In the genomic region with DNA sequence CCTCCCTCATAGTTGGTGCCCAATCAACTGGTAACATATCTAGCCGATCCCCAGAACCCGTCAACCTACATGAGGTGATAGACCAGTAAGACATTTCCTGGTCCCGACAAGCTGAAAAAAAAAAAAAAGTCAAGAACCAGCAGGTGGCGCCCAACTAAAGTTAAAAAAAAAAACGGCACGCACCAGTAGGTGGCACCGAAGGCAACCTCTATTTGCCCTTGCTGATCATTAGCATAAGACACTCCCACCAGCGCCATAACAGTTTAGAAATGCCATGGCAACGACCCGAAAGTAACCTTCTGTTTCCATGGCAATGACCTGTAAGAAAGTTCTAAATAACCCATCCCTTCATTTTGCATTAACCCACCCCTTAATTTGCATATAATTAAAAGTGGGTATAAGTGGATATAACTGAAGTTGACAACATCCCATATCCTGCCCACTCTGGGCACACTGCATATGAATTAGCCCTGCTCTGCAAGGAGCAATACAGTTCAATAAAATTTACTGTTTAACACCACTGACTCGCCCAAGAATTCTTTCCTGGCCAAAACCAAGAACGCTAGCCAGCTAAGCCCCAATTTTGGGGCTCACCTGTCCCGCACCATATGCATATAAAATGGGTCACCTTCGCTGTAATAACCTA, we compare ENCODE assay signal across 8 cellular contexts.
DNase-seq lines count a peak whose midpoint lies in the region; ATAC-seq lines count a peak whose summit lies in the region.

No MANE protein-coding gene starts in this region.

- peak overlapping the region; percentile 76 for H3K27ac Mint-ChIP-seq in activated T-cell treated with anti-CD3 and anti-CD28 coated beads, Interleukin-2, amount 50 U/mL, for 24 hours

- H3K4me1 Mint-ChIP-seq in activated T-cell treated with anti-CD3 and anti-CD28 coated beads, Interleukin-2, amount 50 U/mL, for 24 hours (ENCODE audit: low read depth), result peaks cover 25% of the 10 kb centered on the region

- no peaks in the 10 kb centered on the region for H3K9me3 Mint-ChIP-seq in activated T-cell treated with anti-CD3 and anti-CD28 coated beads, Interleukin-2, amount 50 U/mL, for 24 hours

- no peak overlapping the region for H3K4me3 Mint-ChIP-seq in activated T-cell treated with anti-CD3 and anti-CD28 coated beads, Interleukin-2, amount 50 U/mL, for 24 hours

- ATAC-seq in GM19328 (IDR thresholded peaks at IDR 0.05; ENCODE audit: unreplicated experiment) (peak; percentile 90), HG03139 (IDR thresholded peaks at IDR 0.05; ENCODE audit: unreplicated experiment) (peak; percentile 88)

- peak; percentile 88 for DNase-seq in DMS53 (lab: John Stamatoyannopoulos, UW)
- DNase-seq in NCI-H524 treated with DMSO at 0.1 percent for 48 hours (lab: John Stamatoyannopoulos, UW), result peak; percentile 42
- peak; percentile 39 for DNase-seq in activated T-cell treated with anti-CD3 and anti-CD28 coated beads, Interleukin-2, amount 50 U/mL, for 24 hours
- DNase-seq in globus pallidus (ENCODE audit: low spot score), result peak; percentile 54
- peak; percentile 74 for DNase-seq in retina
- DNase-seq in NK-92 (lab: John Stamatoyannopoulos, UW; ENCODE audit: unreplicated experiment), result no peak

- no peaks in the 10 kb centered on the region for H3K36me3 Mint-ChIP-seq in activated T-cell treated with anti-CD3 and anti-CD28 coated beads, Interleukin-2, amount 50 U/mL, for 24 hours (ENCODE audit: low read depth)

- H3K27me3 Mint-ChIP-seq in activated T-cell treated with anti-CD3 and anti-CD28 coated beads, Interleukin-2, amount 50 U/mL, for 24 hours, result peaks cover 27% of the 10 kb centered on the region
